ENCODE assay signal across 13 cellular contexts in genomic region chr13:74015137-74015536, GRCh38.
DNase-seq lines count a peak whose midpoint lies in the region; ATAC-seq and TF ChIP-seq lines count a peak whose summit lies in the region.
"Had no signal": no experiment of that assay in that cellular context is flagged by ENCODE, and none has a peak within 500 bp of the region (broad histone marks: within the 10 kb centered on the region; RNA-seq: fewer than 3 reads in every experiment).

No MANE protein-coding gene starts in this region.

- H3K4me3 Mint-ChIP-seq in HFFc6 = no peak overlapping the region
- H3K4me3 Mint-ChIP-seq: activated naive CD4-positive, alpha-beta T cell treated with anti-CD3 and anti-CD28 coated beads, Interleukin-2, amount 10 ng/mL, durations not matched to agents 7 days and 5 days had no signal

- no peaks in the 10 kb centered on the region for H3K9me3 Mint-ChIP-seq in HFFc6

- H3K27me3 Mint-ChIP-seq in HFFc6 (ENCODE audit: insufficient read depth) = no peaks in the 10 kb centered on the region
- H3K27me3 Mint-ChIP-seq: activated naive CD4-positive, alpha-beta T cell treated with anti-CD3 and anti-CD28 coated beads, Interleukin-2, amount 10 ng/mL, durations not matched to agents 7 days and 5 days had no signal

- peaks cover under 1% of the 10 kb centered on the region for H3K36me3 Mint-ChIP-seq in HFFc6 (ENCODE audit: low read depth)

- TF ChIP-seq CTCF in HFFc6 (IDR thresholded peaks at IDR 0.05) = peak; percentile 71

- DNase-seq in ELR (ENCODE audit: low read depth) (peak; percentile 63), HFFc6 (peak; percentile 4), RKO (ENCODE audit: low spot score) (peak; percentile 28), kidney glomerular epithelial cell (lab: John Stamatoyannopoulos, UW) (peak; percentile 1), retina (no peak), MV-4-11 (lab: John Stamatoyannopoulos, UW) (no peak)
- DNase-seq: activated naive CD4-positive, alpha-beta T cell treated with anti-CD3 and anti-CD28 coated beads, Interleukin-2, amount 10 ng/mL, durations not matched to agents 7 days and 5 days; NCI-H2171 treated with DMSO at 0.1 percent for 48 hours; spleen; stomach; T-helper 9 cell had no signal

- ATAC-seq in HG03045 (IDR thresholded peaks at IDR 0.05; ENCODE audit: unreplicated experiment) = no peak
- ATAC-seq in GM18520 (IDR thresholded peaks at IDR 0.05; ENCODE audit: unreplicated experiment) = no peak

- no peak overlapping the region for H3K27ac Mint-ChIP-seq in HFFc6
- H3K27ac Mint-ChIP-seq: activated naive CD4-positive, alpha-beta T cell treated with anti-CD3 and anti-CD28 coated beads, Interleukin-2, amount 10 ng/mL, durations not matched to agents 7 days and 5 days had no signal

- H3K4me1 Mint-ChIP-seq in HFFc6 (ENCODE audit: low read depth) = no peaks in the 10 kb centered on the region

Comparison
In these comparisons a context has a peak if more than half of its experiments do, and no peak if none do; other contexts are left out.
1. DNase-seq: peak in ELR (single experiment), HFFc6 (single experiment), RKO (single experiment) and kidney glomerular epithelial cell (single experiment); none in retina (single experiment) and MV-4-11 (single experiment).